30 cellular contexts compared by ENCODE assay signal in the genomic region with DNA sequence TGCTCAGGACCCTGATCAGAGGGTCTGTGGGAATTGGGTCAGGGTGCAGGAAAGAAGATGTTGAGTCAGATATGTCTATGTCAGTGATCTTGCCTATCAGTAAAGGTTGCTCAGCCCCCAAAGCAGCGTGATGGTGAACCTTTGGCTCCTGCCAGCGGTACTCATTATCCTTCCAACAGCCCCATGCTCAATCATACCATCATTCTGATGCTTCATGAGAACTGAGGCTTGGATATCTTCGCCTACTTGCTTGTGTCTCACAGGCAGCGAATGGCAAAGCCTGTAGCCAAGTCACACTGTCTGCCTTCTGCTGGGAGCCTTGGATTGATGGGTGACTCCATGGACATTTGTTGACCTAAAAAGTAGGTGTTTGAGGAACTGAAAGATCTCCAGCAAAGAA.
"Had no signal": no experiment of that assay in that cellular context is flagged by ENCODE, and none has a peak within 500 bp of the region (broad histone marks: within the 10 kb centered on the region; RNA-seq: fewer than 3 reads in every experiment).

No MANE protein-coding gene starts in this region.

- H3K4me1 Mint-ChIP-seq: activated CD4-positive, alpha-beta T cell treated with anti-CD3 and anti-CD28 coated beads for 36 hours had no signal

- FAIRE-seq: astrocyte, bronchial epithelial cell, colon had no signal

- H3K36me3 Mint-ChIP-seq: activated CD4-positive, alpha-beta memory T cell treated with anti-CD3 and anti-CD28 coated beads for 36 hours had no signal

- H3K9me3 Mint-ChIP-seq: activated CD4-positive, alpha-beta memory T cell treated with anti-CD3 and anti-CD28 coated beads for 36 hours; activated CD4-positive, alpha-beta T cell treated with anti-CD3 and anti-CD28 coated beads, Interleukin-2, amount 10 ng/mL, durations not matched to agents 24 days and 14 days; activated T-cell treated with anti-CD3 and anti-CD28 coated beads, Interleukin-2, amount 50 U/mL, for 4 hours; activated T-helper 17 cell treated with anti-CD3 and anti-CD28 coated beads, Interleukin-2, amount 50 U/mL, for 72 hours; effector memory CD8-positive, alpha-beta T cell had no signal

- H3K4me3 Mint-ChIP-seq: activated CD4-positive, alpha-beta memory T cell treated with anti-CD3 and anti-CD28 coated beads for 36 hours; activated CD4-positive, alpha-beta T cell treated with anti-CD3 and anti-CD28 coated beads for 36 hours; activated CD4-positive, alpha-beta T cell treated with anti-CD3 and anti-CD28 coated beads, Interleukin-2, amount 10 ng/mL, durations not matched to agents 24 days and 14 days; activated naive CD8-positive, alpha-beta T cell; activated T-cell treated with anti-CD3 and anti-CD28 coated beads, Interleukin-2, amount 50 U/mL, for 4 hours; activated T-helper 17 cell treated with anti-CD3 and anti-CD28 coated beads, Interleukin-2, amount 50 U/mL, for 72 hours; effector memory CD8-positive, alpha-beta T cell had no signal

- H3K4me3 ChIP-seq: esophagus muscularis mucosa, gastroesophageal sphincter had no signal

- H3K27me3 ChIP-seq: brain microvascular endothelial cell, esophagus muscularis mucosa, foreskin keratinocyte, gastroesophageal sphincter had no signal

- ATAC-seq: activated CD4-positive, alpha-beta T cell treated with anti-CD3 and anti-CD28 coated beads for 36 hours; activated T-cell treated with anti-CD3 and anti-CD28 coated beads, Interleukin-2, amount 50 U/mL, for 4 hours; activated T-helper 17 cell treated with anti-CD3 and anti-CD28 coated beads, Interleukin-2, amount 50 U/mL, for 72 hours; effector memory CD8-positive, alpha-beta T cell; foreskin keratinocyte; gastroesophageal sphincter had no signal

- H3K27ac Mint-ChIP-seq: activated CD4-positive, alpha-beta memory T cell treated with anti-CD3 and anti-CD28 coated beads for 36 hours; activated CD4-positive, alpha-beta T cell treated with anti-CD3 and anti-CD28 coated beads for 36 hours; activated CD4-positive, alpha-beta T cell treated with anti-CD3 and anti-CD28 coated beads, Interleukin-2, amount 10 ng/mL, durations not matched to agents 24 days and 14 days; activated naive CD8-positive, alpha-beta T cell; activated T-helper 17 cell treated with anti-CD3 and anti-CD28 coated beads, Interleukin-2, amount 50 U/mL, for 72 hours; effector memory CD8-positive, alpha-beta T cell had no signal

- H3K9me3 ChIP-seq: esophagus muscularis mucosa, gastroesophageal sphincter had no signal

- H3K36me3 ChIP-seq: brain microvascular endothelial cell, esophagus muscularis mucosa, gastroesophageal sphincter had no signal

- H3K27me3 Mint-ChIP-seq: activated CD4-positive, alpha-beta T cell treated with anti-CD3 and anti-CD28 coated beads for 36 hours; activated naive CD8-positive, alpha-beta T cell; activated T-helper 17 cell treated with anti-CD3 and anti-CD28 coated beads, Interleukin-2, amount 50 U/mL, for 72 hours had no signal

- DNase-seq: activated CD4-positive, alpha-beta memory T cell treated with anti-CD3 and anti-CD28 coated beads for 36 hours; activated CD4-positive, alpha-beta T cell treated with anti-CD3 and anti-CD28 coated beads for 36 hours; activated CD4-positive, alpha-beta T cell treated with anti-CD3 and anti-CD28 coated beads, Interleukin-2, amount 10 ng/mL, durations not matched to agents 24 days and 14 days; activated CD4-positive, CD25-positive, alpha-beta regulatory T cell; activated CD4-positive, CD25-positive, alpha-beta regulatory T cell treated with anti-CD3 and anti-CD28 coated beads, Interleukin-2, amount 50 U/mL, for 72 hours; activated effector memory CD4-positive, alpha-beta T cell treated with Interleukin-2 at 50 U/mL for 16 hours; activated gamma-delta T cell treated with Interleukin-2 at 50 U/mL for 16 hours; activated naive CD4-positive, alpha-beta T cell treated with anti-CD3 and anti-CD28 coated beads, Interleukin-2, amount 50 U/mL, for 16 hours; activated naive CD4-positive, alpha-beta T cell treated with Interleukin-2 at 50 U/mL for 16 hours; activated T-cell treated with anti-CD3 and anti-CD28 coated beads for 4 hours; activated T-cell treated with anti-CD3 and anti-CD28 coated beads, Interleukin-2, amount 50 U/mL, for 4 hours; amniotic stem cell; anterior cingulate cortex; brain microvascular endothelial cell; caudate nucleus; cortex of kidney; dermis blood vessel endothelial cell; effector CD4-positive, alpha-beta T cell; effector memory CD8-positive, alpha-beta T cell; erythroblast; foreskin keratinocyte; T-helper 1 cell; T-helper 2 cell had no signal

- H3K27ac ChIP-seq: brain microvascular endothelial cell, esophagus muscularis mucosa, foreskin keratinocyte, gastroesophageal sphincter had no signal
